Comparison of ENCODE assay signal across 8 cellular contexts in the genomic region with DNA sequence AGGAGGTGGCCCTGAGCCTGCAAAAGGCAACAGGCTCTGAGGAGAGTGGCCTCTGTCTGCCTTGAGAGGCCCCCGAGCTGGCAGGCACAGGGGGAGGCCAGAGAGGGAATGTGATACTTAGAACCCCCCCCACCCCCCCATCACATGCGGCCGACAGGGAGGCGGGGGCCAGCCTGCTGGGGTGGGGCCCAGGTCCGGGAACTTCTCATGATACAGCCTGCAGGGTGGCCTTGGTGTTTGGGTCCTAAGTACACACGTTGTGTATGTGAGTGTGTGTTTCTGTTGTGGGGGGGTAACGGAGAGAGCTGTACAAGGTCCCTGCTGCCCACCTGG. TPM values are rescaled to one million over a fixed set of nuclear protein-coding genes. Genes with fewer than 3 reads are reported as not detected.
DNase-seq lines count a peak whose midpoint lies in the region; ATAC-seq and TF ChIP-seq lines count a peak whose summit lies in the region.

No MANE protein-coding gene starts in this region.

- H2AFZ ChIP-seq in mesenchymal stem cell (ENCODE audit: low read depth, low read length), result no peak overlapping the region

- peaks cover under 1% of the 10 kb centered on the region for H3K27me3 Mint-ChIP-seq in activated naive CD4-positive, alpha-beta T cell treated with anti-CD3 and anti-CD28 coated beads, Interleukin-2, amount 10 ng/mL, durations not matched to agents 7 days and 5 days
- H3K27me3 Mint-ChIP-seq in progenitor cell of endocrine pancreas, result peaks cover 3% of the 10 kb centered on the region

- peak overlapping the region; percentile 72 for H4K8ac ChIP-seq in mesenchymal stem cell (ENCODE audit: low read length)

- H4K91ac ChIP-seq in mesenchymal stem cell (ENCODE audit: low read length), result peak overlapping the region; percentile 81

- no peak for DNase-seq in activated naive CD4-positive, alpha-beta T cell treated with anti-CD3 and anti-CD28 coated beads, Interleukin-2, amount 10 ng/mL, durations not matched to agents 7 days and 5 days
- DNase-seq in mesenchymal stem cell (no peak), progenitor cell of endocrine pancreas (ENCODE audit: low spot score, unreplicated experiment) (no peak), dermis blood vessel endothelial cell (no peak), H4 (ENCODE audit: low spot score) (no peak), NCI-H82 (lab: John Stamatoyannopoulos, UW) (no peak)

- H3K4me3 Mint-ChIP-seq in activated naive CD4-positive, alpha-beta T cell treated with anti-CD3 and anti-CD28 coated beads, Interleukin-2, amount 10 ng/mL, durations not matched to agents 7 days and 5 days, result peak overlapping the region; percentile 98
- H3K4me3 Mint-ChIP-seq in progenitor cell of endocrine pancreas (ENCODE audit: low read depth), result no peak overlapping the region

- H3K9me3 ChIP-seq in mesenchymal stem cell (ENCODE audit: control insufficient read depth, low read length), result peaks cover 15% of the 10 kb centered on the region

- peak overlapping the region; percentile 50 for H2BK15ac ChIP-seq in mesenchymal stem cell (ENCODE audit: low read depth, poor library complexity, severe bottlenecking)

- H3K27ac ChIP-seq in 22Rv1, result peak overlapping the region; percentile 88
- H3K27ac ChIP-seq in mesenchymal stem cell (ENCODE audit: low read length, poor library complexity, severe bottlenecking), result peak overlapping the region; percentile 84

- peak overlapping the region; percentile 31 to 94 for H3K4ac ChIP-seq in mesenchymal stem cell (ENCODE audit: low read depth in 1 of 2, low read length in 2 of 2)

- CTCF ChIA-PET in activated naive CD4-positive, alpha-beta T cell treated with anti-CD3 and anti-CD28 coated beads, Interleukin-2, amount 10 ng/mL, durations not matched to agents 7 days and 5 days (lab: Charles Lee), result interaction anchor here (2.4 kb wide), 1 partner anchor 142 kb away, joined by 8 read pairs; no protein-coding TSS in a partner anchor

- H3K4me2 ChIP-seq in mesenchymal stem cell (ENCODE audit: low read length, poor library complexity, severe bottlenecking), result peak overlapping the region; percentile 83

- WGBS in mesenchymal stem cell, result 57% methylated on average over 6 of the region's 7 CpGs

- peak overlapping the region; percentile 60 for H2AK5ac ChIP-seq in mesenchymal stem cell (ENCODE audit: low read length, severe bottlenecking)

- peak overlapping the region in 1 of 2 experiments; percentile 86 for H3K14ac ChIP-seq in mesenchymal stem cell (ENCODE audit: low read length in 2 of 2)

- H3K79me1 ChIP-seq in mesenchymal stem cell (replicated peaks; ENCODE audit: low read length, poor library complexity, severe bottlenecking), result peaks cover 21% of the 10 kb centered on the region

- H2BK120ac ChIP-seq in mesenchymal stem cell (ENCODE audit: low read depth, low read length), result peak overlapping the region; percentile 69

- peak overlapping the region; percentile 47 to 71 for H3K4me3 ChIP-seq in mesenchymal stem cell (ENCODE audit: insufficient read depth in 1 of 2, low read depth in 1 of 2, low read length in 2 of 2)

- H3K18ac ChIP-seq in mesenchymal stem cell (ENCODE audit: low read depth in 1 of 2, low read length in 2 of 2), result peak overlapping the region; percentile 64 to 79

- no peaks in the 10 kb centered on the region for H3K9me3 Mint-ChIP-seq in activated naive CD4-positive, alpha-beta T cell treated with anti-CD3 and anti-CD28 coated beads, Interleukin-2, amount 10 ng/mL, durations not matched to agents 7 days and 5 days
- H3K9me3 Mint-ChIP-seq in progenitor cell of endocrine pancreas (ENCODE audit: low read depth), result peaks cover 10% of the 10 kb centered on the region

- peak overlapping the region; percentile 95 for H2BK5ac ChIP-seq in mesenchymal stem cell (ENCODE audit: low read depth, low read length, poor library complexity, severe bottlenecking)

- H2BK12ac ChIP-seq in mesenchymal stem cell (ENCODE audit: low read length in 2 of 2), result peak overlapping the region; percentile 33 to 85

- no peaks in the 10 kb centered on the region for H3K27me3 ChIP-seq in mesenchymal stem cell (ENCODE audit: control insufficient read depth in 1 of 2, insufficient read depth in 1 of 2, low read length in 2 of 2)

- H3K23ac ChIP-seq in mesenchymal stem cell (ENCODE audit: low read length in 2 of 2), result peak overlapping the region in 1 of 2 experiments; percentile 80

- H3K36me3 Mint-ChIP-seq in activated naive CD4-positive, alpha-beta T cell treated with anti-CD3 and anti-CD28 coated beads, Interleukin-2, amount 10 ng/mL, durations not matched to agents 7 days and 5 days, result peaks cover 41% of the 10 kb centered on the region
- H3K36me3 Mint-ChIP-seq in progenitor cell of endocrine pancreas (ENCODE audit: insufficient read depth), result peaks cover 6% of the 10 kb centered on the region

- H3K9ac ChIP-seq in mesenchymal stem cell (ENCODE audit: low read length), result peak overlapping the region; percentile 78

- peak overlapping the region; percentile 99 for H3K27ac Mint-ChIP-seq in activated naive CD4-positive, alpha-beta T cell treated with anti-CD3 and anti-CD28 coated beads, Interleukin-2, amount 10 ng/mL, durations not matched to agents 7 days and 5 days
- H3K27ac Mint-ChIP-seq in progenitor cell of endocrine pancreas, result no peak overlapping the region

- peaks cover 61% of the 10 kb centered on the region for H3K4me1 ChIP-seq in mesenchymal stem cell (ENCODE audit: control insufficient read depth, insufficient read depth, low read depth, low read length)

- ATAC-seq in GM21723 (IDR thresholded peaks at IDR 0.05; ENCODE audit: unreplicated experiment), result peak; percentile 1

- H3K36me3 ChIP-seq in mesenchymal stem cell (ENCODE audit: control insufficient read depth in 1 of 2, insufficient read depth in 2 of 2, low read depth in 1 of 2, low read length in 2 of 2), result peaks cover 5 to 44% of the 10 kb centered on the region in 2 experiments

- peaks cover 70% of the 10 kb centered on the region for H3K4me1 Mint-ChIP-seq in activated naive CD4-positive, alpha-beta T cell treated with anti-CD3 and anti-CD28 coated beads, Interleukin-2, amount 10 ng/mL, durations not matched to agents 7 days and 5 days
- peaks cover 7% of the 10 kb centered on the region for H3K4me1 Mint-ChIP-seq in progenitor cell of endocrine pancreas (ENCODE audit: low read depth)

- TF ChIP-seq CTCF in 22Rv1 (IDR thresholded peaks at IDR 0.05), result no peak; the same call in 1 of the 2 replicates
- no peak for TF ChIP-seq CTCF in progenitor cell of endocrine pancreas (IDR thresholded peaks at IDR 0.05; ENCODE audit: unreplicated experiment)

RNA-seq across cellular contexts. Expression of gene SH3BP2, which starts 19.7 kb away (rescaled TPM):
- 25.7 TPM for polyA plus RNA-seq in mesenchymal stem cell (2013, experiment 1 of 2)
- polyA plus RNA-seq in mesenchymal stem cell (2013, experiment 2 of 2), result 26.3 TPM
- total RNA-seq in progenitor cell of endocrine pancreas (67.7 and 70.8 TPM in 2 replicates), dermis blood vessel endothelial cell (26.4 and 29.6 TPM in 2 replicates)
- total RNA-seq in H4 (2014; rRNA removed; shearing (Covaris generic)), result 10.9 and 17.7 TPM in 2 replicates

RNA-seq across cellular contexts. Expression of gene ADD1, which starts 31.1 kb away (rescaled TPM):
- 336 TPM for polyA plus RNA-seq in mesenchymal stem cell (2013, experiment 1 of 2)
- polyA plus RNA-seq in mesenchymal stem cell (2013, experiment 2 of 2), result 331 TPM
- total RNA-seq in progenitor cell of endocrine pancreas, result 249 and 271 TPM in 2 replicates
- total RNA-seq in dermis blood vessel endothelial cell, result 168 and 270 TPM in 2 replicates
- 117 and 125 TPM in 2 replicates for total RNA-seq in H4 (2014; rRNA removed; shearing (Covaris generic))

RNA-seq across cellular contexts. Expression of gene TNIP2, which starts 56.4 kb away (rescaled TPM):
- polyA plus RNA-seq in mesenchymal stem cell (2013, experiment 1 of 2), result 26.1 TPM
- polyA plus RNA-seq in mesenchymal stem cell (2013, experiment 2 of 2), result 25.8 TPM
- total RNA-seq in progenitor cell of endocrine pancreas (21.2 and 26.3 TPM in 2 replicates), dermis blood vessel endothelial cell (119 and 122 TPM in 2 replicates)
- total RNA-seq in H4 (2014; rRNA removed; shearing (Covaris generic)), result 45.7 and 46.8 TPM in 2 replicates
